Comparison of ENCODE assay signal across 1 cellular context in genomic region chr5:75095951-75096350, GRCh38. TPM values are rescaled to one million over a fixed set of nuclear protein-coding genes. Genes with fewer than 3 reads are reported as not detected.
"Had no signal": no experiment of that assay in that cellular context is flagged by ENCODE, and none has a peak within 500 bp of the region (broad histone marks: within the 10 kb centered on the region; RNA-seq: fewer than 3 reads in every experiment).

No MANE protein-coding gene starts in this region.

RNA-seq across cellular contexts. Expression of gene GCNT4, which starts 43.6 kb away (rescaled TPM):
- total RNA-seq: endothelial cell of umbilical vein had no signal
- polyA plus RNA-seq: endothelial cell of umbilical vein had no signal
